Comparison of ENCODE assay signal across 19 cellular contexts in the genomic region with DNA sequence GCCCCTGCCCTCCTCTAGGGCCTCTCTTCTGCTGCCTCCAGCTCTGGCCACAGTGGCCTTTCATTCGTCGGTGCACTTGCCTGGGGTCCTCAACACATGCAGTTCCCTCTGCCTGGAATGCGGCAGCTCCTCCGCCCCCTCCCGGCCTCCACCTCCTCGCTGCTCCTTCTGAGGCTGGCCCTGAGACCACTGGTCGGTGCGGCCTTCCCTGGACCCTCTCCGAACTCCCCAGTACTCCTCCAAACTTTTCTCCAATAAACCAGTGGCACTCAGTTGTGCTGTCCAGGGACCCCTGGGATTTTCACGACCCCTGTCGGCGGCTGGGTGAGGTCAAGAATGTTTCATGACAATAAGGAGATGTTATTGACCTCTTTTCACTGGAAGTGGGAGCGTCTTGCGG. TPM values are rescaled to one million over a fixed set of nuclear protein-coding genes. Genes with fewer than 3 reads are reported as not detected.
DNase-seq lines count a peak whose midpoint lies in the region; ATAC-seq, FAIRE-seq and TF ChIP-seq lines count a peak whose summit lies in the region.
"Had no signal": no experiment of that assay in that cellular context is flagged by ENCODE, and none has a peak within 500 bp of the region (broad histone marks: within the 10 kb centered on the region; RNA-seq: fewer than 3 reads in every experiment).

No MANE protein-coding gene starts in this region.

- H3K4me3 Mint-ChIP-seq in H9 = no peak overlapping the region

- H3K14ac ChIP-seq in H9 (ENCODE audit: insufficient read depth, low read length) (no peak overlapping the region), H1 (ENCODE audit: insufficient read length) (no peak overlapping the region)

- H2BK120ac ChIP-seq in H9 (ENCODE audit: low read depth, low read length, poor library complexity, severe bottlenecking) = no peak overlapping the region
- no peak overlapping the region for H2BK120ac ChIP-seq in H1 (replicated peaks; ENCODE audit: low read depth, low read length)

- no peak overlapping the region for H3K9ac ChIP-seq in H9 (ENCODE audit: extremely low read depth, insufficient read length, low read length)
- no peak overlapping the region for H3K9ac ChIP-seq in H1 (replicated peaks in 1 of 4; ENCODE audit: extremely low read depth in 1 of 4, low read depth in 3 of 4, low read length in 3 of 4)

- H2BK5ac ChIP-seq in H9 (ENCODE audit: insufficient read length, low read length) (no peak overlapping the region), H1 (ENCODE audit: low read depth, low read length) (no peak overlapping the region)

- H2BK20ac ChIP-seq in H9 (ENCODE audit: low read depth, low read length, poor library complexity, severe bottlenecking) (no peak overlapping the region), H1 (ENCODE audit: low read length) (no peak overlapping the region)

- no peaks in the 10 kb centered on the region for H3K23me2 ChIP-seq in H9 (ENCODE audit: insufficient read length, low read depth, low read length, poor library complexity, severe bottlenecking)
- no peaks in the 10 kb centered on the region for H3K23me2 ChIP-seq in H1 (ENCODE audit: low read depth, low read length)

- peak overlapping the region; percentile 8 to 62 (median 62); a peak in 3 of 7 replicates for H3K27ac Mint-ChIP-seq in H9
- H3K27ac Mint-ChIP-seq: IgD-negative memory B cell had no signal

- intact Hi-C loops in left ventricle myocardium inferior (cut with micrococcal nuclease) = no loop called here

- H4K20me1 ChIP-seq in H9 (ENCODE audit: control insufficient read depth, insufficient read depth, insufficient read length) (no peaks in the 10 kb centered on the region), H1 (replicated peaks in 1 of 2; ENCODE audit: control insufficient read depth in 1 of 2, insufficient read depth in 2 of 2, low read length in 2 of 2) (no peaks in the 10 kb centered on the region)

- H3K4me1 ChIP-seq in H9 (ENCODE audit: insufficient read depth, low read length) (no peaks in the 10 kb centered on the region; the same call in 1 of the 2 replicates), H1 (replicated peaks in 1 of 4; ENCODE audit: control insufficient read depth in 3 of 4, insufficient read depth in 4 of 4, low read length in 3 of 4) (peaks cover 0 to 7% (median 0%) of the 10 kb centered on the region in 4 experiments; a peak in 2 of 7 replicates), left ventricle myocardium inferior (peaks cover 8% of the 10 kb centered on the region)

- H3K56ac ChIP-seq in H9 (ENCODE audit: insufficient read length, low read depth, low read length) (no peak overlapping the region), H1 (replicated peaks; ENCODE audit: insufficient read length, low read depth, low read length) (no peak overlapping the region)

- no peak overlapping the region for H3K4ac ChIP-seq in H9 (ENCODE audit: low read depth, low read length)
- H3K4ac ChIP-seq in H1 (replicated peaks; ENCODE audit: insufficient read length, low read depth, low read length) = no peak overlapping the region

- peaks cover 9 to 15% (median 10%) of the 10 kb centered on the region in 3 experiments for H3K36me3 Mint-ChIP-seq in H9 (ENCODE audit: insufficient read depth in 1 of 3, low read depth in 3 of 3)

- H3K18ac ChIP-seq in H9 (ENCODE audit: insufficient read length, low read depth, low read length) = no peak overlapping the region
- peak overlapping the region; percentile 19; the same call in 1 of the 2 replicates for H3K18ac ChIP-seq in H1 (ENCODE audit: extremely low read depth, low read length)

- DNase-seq in H9 (peak; percentile 74), H1 (ENCODE audit: low read depth in 1 of 2, low spot score in 2 of 2) (peak in 1 of 2 experiments; percentile 54), iPS-NIHi11 (ENCODE audit: low spot score) (peak; percentile 40), retina (peak; percentile 61), left ventricle myocardium inferior (no peak)
- DNase-seq: C1 segment of cervical spinal cord, Karpas-422, NCI-H1092, NCI-H1436 treated with DMSO at 0.1 percent for 48 hours, NCI-H2029, NCI-H345, NCI-H524 treated with DMSO at 0.1 percent for 48 hours, PC-3, RPMI8226, SHP77 treated with DMSO at 0.1 percent for 48 hours had no signal

- H3K36me3 ChIP-seq in H1 (ENCODE audit: control insufficient read depth in 2 of 4, insufficient read depth in 4 of 4, low read length in 3 of 4) = peaks cover 3 to 14% (median 8%) of the 10 kb centered on the region in 4 experiments
- peaks cover 13% of the 10 kb centered on the region for H3K36me3 ChIP-seq in left ventricle myocardium inferior

- H3K23ac ChIP-seq in H9 (ENCODE audit: insufficient read length, low read depth, low read length) (no peak overlapping the region), H1 (ENCODE audit: insufficient read length) (no peak overlapping the region)

- H3K4me2 ChIP-seq in H9 (ENCODE audit: insufficient read depth, insufficient read length, low read length) (no peak overlapping the region), H1 (ENCODE audit: insufficient read depth in 1 of 2, low read depth in 2 of 2, low read length in 2 of 2) (peak overlapping the region in 1 of 2 experiments; percentile 35; a peak in 1 of 4 replicates)

- FAIRE-seq in H1 (lab: Jason Lieb, UNC) = no peak
- FAIRE-seq: D721Med had no signal

- no peak; a peak in 1 of 4 replicates for TF ChIP-seq RAD21 in H1 (IDR thresholded peaks at IDR 0.05 in 1 of 2, conservative IDR thresholded peaks at IDR 0.05 in 1 of 2; ENCODE audit: low read depth in 2 of 2, low read length in 2 of 2)

- H3K4me1 Mint-ChIP-seq in H9 = peaks cover 21 to 28% of the 10 kb centered on the region in 2 experiments

- H3K4me3 ChIP-seq in H1 (ENCODE audit: extremely low read depth in 1 of 4, insufficient read depth in 2 of 4, low read depth in 3 of 4, low read length in 4 of 4) (peak overlapping the region in 1 of 4 experiments; percentile 48; a peak in 1 of 8 replicates), left ventricle myocardium inferior (no peak overlapping the region)

- H3T11ph ChIP-seq in H9 (ENCODE audit: low read length) = no peak overlapping the region

- no peak overlapping the region for H2AK5ac ChIP-seq in H9 (ENCODE audit: insufficient read length, low read length)
- H2AK5ac ChIP-seq in H1 (ENCODE audit: low read depth, low read length) = no peak overlapping the region

- H3K27me3 ChIP-seq in H9 (ENCODE audit: insufficient read depth, low read length) = no peaks in the 10 kb centered on the region
- H3K27me3 ChIP-seq in H1 (replicated peaks in 1 of 4; ENCODE audit: control insufficient read depth in 3 of 4, extremely low read depth in 1 of 4, insufficient read depth in 3 of 4, low read length in 3 of 4) = no peaks in the 10 kb centered on the region
- peaks cover 31% of the 10 kb centered on the region for H3K27me3 ChIP-seq in left ventricle myocardium inferior (ENCODE audit: low read depth)

- H4K91ac ChIP-seq in H9 (ENCODE audit: insufficient read length, low read depth, low read length) (no peak overlapping the region), H1 (replicated peaks; ENCODE audit: insufficient read length, low read length) (no peak overlapping the region)

- no peak overlapping the region for H3K27ac ChIP-seq in H9 (ENCODE audit: insufficient read length, low read depth, low read length)
- H3K27ac ChIP-seq in H1 (ENCODE audit: low read depth, low read length) = no peak overlapping the region
- H3K27ac ChIP-seq in left ventricle myocardium inferior (replicated peaks) = no peak overlapping the region

- TF ChIP-seq CTCF in H9 (conservative IDR thresholded peaks at IDR 0.05) (no peak), H1 (IDR thresholded peaks at IDR 0.05; ENCODE audit: control extremely low read depth in 1 of 3, insufficient read depth in 1 of 3, low read depth in 1 of 3, low read length in 3 of 3) (no peak), left ventricle myocardium inferior (IDR thresholded peaks at IDR 0.05; ENCODE audit: borderline replicate concordance) (no peak)

- H3K9me3 Mint-ChIP-seq in H9 = peaks cover 0 to 2% of the 10 kb centered on the region in 2 experiments; a peak in 1 of 5 replicates
- H3K9me3 Mint-ChIP-seq: IgD-negative memory B cell had no signal

- CTCF ChIA-PET in H1 (lab: Charles Lee; ENCODE audit: partially characterized antibody) = no interaction called here

- H3K79me1 ChIP-seq in H9 (ENCODE audit: insufficient read depth, low read depth, low read length, poor library complexity, severe bottlenecking) (no peaks in the 10 kb centered on the region), H1 (ENCODE audit: low read depth, low read length) (no peaks in the 10 kb centered on the region)

- H3K79me2 ChIP-seq in H9 (ENCODE audit: insufficient read depth, low read length) = no peaks in the 10 kb centered on the region
- H3K79me2 ChIP-seq in H1 (ENCODE audit: control insufficient read depth in 1 of 2, insufficient read depth in 2 of 2, low read length in 2 of 2) = no peaks in the 10 kb centered on the region

- H3K9me3 ChIP-seq in H9 (ENCODE audit: control insufficient read depth, low read depth, low read length) (no peaks in the 10 kb centered on the region), H1 (ENCODE audit: insufficient read depth in 2 of 2, low read depth in 1 of 2, low read length in 1 of 2) (no peaks in the 10 kb centered on the region), left ventricle myocardium inferior (replicated peaks) (no peaks in the 10 kb centered on the region)

- H4K8ac ChIP-seq in H9 (replicated peaks; ENCODE audit: insufficient read length, low read depth, low read length) (no peak overlapping the region), H1 (ENCODE audit: extremely low read depth, insufficient read depth, low read length) (0 out of 2 replicates have a peak overlapping the region, but pooled peaks have one; percentile 53)

- TF ChIP-seq EP300 in H1 (IDR thresholded peaks at IDR 0.05; ENCODE audit: borderline replicate concordance in 1 of 2, low read depth in 2 of 2, low read length in 2 of 2) = no peak

- POLR2A ChIA-PET in H1 (lab: Charles Lee; ENCODE audit: partially characterized antibody) = interaction anchor here (1.0 kb wide), 1 partner anchor 19 kb away, joined by 3 read pairs; no protein-coding TSS in a partner anchor

- H3K27me3 Mint-ChIP-seq in H9 (ENCODE audit: low read depth) = no peaks in the 10 kb centered on the region

- H2AFZ ChIP-seq in H9 (ENCODE audit: low read length) (no peak overlapping the region), H1 (ENCODE audit: low read length) (no peak overlapping the region)

- WGBS in H9 (ENCODE audit: extremely low coverage, insufficient read length, low lambda C conversion rate) = no CpG with 5 or more reads among the region's 14 CpGs
- WGBS in H1 (ENCODE audit: extremely low coverage in 1 of 2, insufficient coverage in 1 of 2, insufficient read length in 1 of 2, insufficient replicate concordance in 2 of 2, low coverage in 1 of 2, low lambda C conversion rate in 2 of 2, missing lambda C conversion rate in 1 of 2), 2 experiments = 71% methylated on average over 12 of the region's 14 CpGs; no CpG with 5 or more reads in 1 of the 2 experiments

- no peak overlapping the region for H4K5ac ChIP-seq in H9 (ENCODE audit: insufficient read length, low read depth, low read length)
- H4K5ac ChIP-seq in H1 (ENCODE audit: insufficient read length, low read depth, low read length) = no peak overlapping the region

- TF ChIP-seq POLR2A in H1 (IDR thresholded peaks at IDR 0.05; ENCODE audit: control extremely low read depth in 1 of 2, low read depth in 2 of 2, low read length in 2 of 2) = no peak

- ATAC-seq in esophagus mucosa (no peak), GM18498 (IDR thresholded peaks at IDR 0.05; ENCODE audit: unreplicated experiment) (no peak)

- H2BK15ac ChIP-seq in H9 (ENCODE audit: low read depth, low read length) (no peak overlapping the region), H1 (ENCODE audit: low read length) (no peak overlapping the region)

- H2BK12ac ChIP-seq in H9 (ENCODE audit: insufficient read length, low read depth, low read length) (no peak overlapping the region), H1 (ENCODE audit: low read depth, low read length) (0 out of 2 replicates have a peak overlapping the region, but pooled peaks have one; percentile 17)

RNA-seq across cellular contexts. Expression of gene BMS1, which starts 53.5 kb away (rescaled TPM):
- total RNA-seq in H9 (2021) = 42.8 and 44.2 TPM in 2 replicates
- total RNA-seq in H1 (2021; fragmentation: NEBNext Ultra II Directional; extraction: Animal tissue kit (Norgen Biotek cat#: 25700)) = 34.6 and 35.0 TPM in 2 replicates
- polyA plus RNA-seq in H1 (2011; rRNA removed) = 3.7 and 3.8 TPM in 2 replicates
- 8.9 TPM for polyA plus RNA-seq in H1 (2011; cell fraction: cytosol; rRNA removed)
- 4.3 TPM for polyA plus RNA-seq in H1 (2011; cell fraction: nucleus; rRNA removed)
- 27.0 to 38.8 TPM (median 30.4 TPM) in 4 replicates for polyA plus RNA-seq in H1 (2012, experiment 1 of 2)
- 1.9 TPM for polyA plus RNA-seq in H1 (2012, experiment 2 of 2)
- polyA plus RNA-seq in H1 (2013, experiment 1 of 2) = 19.3 TPM
- polyA plus RNA-seq in H1 (2013, experiment 2 of 2) = 18.9 TPM
- 9.8 and 11.1 TPM in 2 replicates for polyA minus RNA-seq in H1 (2011; rRNA and poly(A)+ RNA removed)
- polyA minus RNA-seq in H1 (2011; cell fraction: cytosol; rRNA and poly(A)+ RNA removed) = 11.5 TPM
- polyA minus RNA-seq in H1 (2011; cell fraction: nucleus; rRNA and poly(A)+ RNA removed) = 8.8 TPM
- 14.6 TPM for total RNA-seq in left ventricle myocardium inferior
- total RNA-seq in esophagus mucosa = 10.0 TPM
